In the genomic region with DNA sequence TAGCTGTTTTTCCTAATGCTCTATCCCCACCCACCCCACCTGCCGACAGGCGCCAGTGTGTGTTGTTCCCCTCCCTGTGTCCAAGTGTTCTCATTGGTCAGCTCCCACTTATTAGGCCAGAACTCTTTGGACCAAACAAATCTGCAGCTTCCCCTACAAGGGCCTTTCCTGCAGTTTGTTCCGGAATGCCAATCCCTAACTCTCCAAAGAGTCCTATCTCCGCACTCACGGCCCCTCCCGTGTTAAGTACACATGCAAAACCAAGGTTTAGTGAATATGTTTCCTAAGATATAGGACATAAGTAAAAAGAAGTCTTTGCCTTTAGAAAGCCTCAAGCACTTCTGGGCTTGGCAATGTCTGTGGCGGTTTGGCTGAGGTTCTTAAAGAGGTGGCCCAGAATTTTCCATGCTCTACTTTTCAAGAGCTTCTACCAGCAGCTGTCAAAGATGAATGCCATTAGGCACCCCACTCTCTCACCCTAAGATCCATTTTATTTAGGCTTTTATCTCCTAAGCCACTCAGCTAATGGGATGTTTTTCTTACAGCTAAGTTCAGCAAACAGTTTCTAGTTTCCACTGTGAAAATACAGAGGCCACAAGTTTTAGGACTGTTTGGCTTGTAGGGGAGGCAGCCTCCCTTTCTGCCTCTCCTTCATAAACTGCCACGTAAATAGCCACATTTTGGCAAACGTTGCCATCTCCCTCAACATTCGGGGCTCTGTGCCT, we compare ENCODE assay signal across 8 cellular contexts. TPM values are rescaled to one million over a fixed set of nuclear protein-coding genes. Genes with fewer than 3 reads are reported as not detected.
DNase-seq lines count a peak whose midpoint lies in the region; ATAC-seq lines count a peak whose summit lies in the region.

No MANE protein-coding gene starts in this region.

- peak overlapping the region; percentile 87 for H3K27ac Mint-ChIP-seq in activated CD4-positive, alpha-beta T cell treated with anti-CD3 and anti-CD28 coated beads, Interleukin-2, amount 10 ng/mL, durations not matched to agents 7 days and 5 days
- peak overlapping the region; percentile 85 for H3K27ac Mint-ChIP-seq in activated naive CD8-positive, alpha-beta T cell treated with anti-CD3 and anti-CD28 coated beads for 36 hours

- H3K9me3 ChIP-seq in right cardiac atrium (ENCODE audit: control insufficient read depth, low read length) = no peaks in the 10 kb centered on the region

- CTCF ChIA-PET in activated CD4-positive, alpha-beta T cell treated with anti-CD3 and anti-CD28 coated beads, Interleukin-2, amount 10 ng/mL, durations not matched to agents 7 days and 5 days (lab: Charles Lee) = interaction anchor here (1.2 to 1.5 kb wide), 2 partner anchors 29 to 32 kb away, joined by 3 to 4 read pairs; no protein-coding TSS in a partner anchor

- peaks cover 38% of the 10 kb centered on the region for H3K4me1 Mint-ChIP-seq in activated CD4-positive, alpha-beta T cell treated with anti-CD3 and anti-CD28 coated beads, Interleukin-2, amount 10 ng/mL, durations not matched to agents 7 days and 5 days
- H3K4me1 Mint-ChIP-seq in activated naive CD8-positive, alpha-beta T cell treated with anti-CD3 and anti-CD28 coated beads for 36 hours = peaks cover 39% of the 10 kb centered on the region

- H3K4me3 ChIP-seq in right cardiac atrium (ENCODE audit: low read length) = peak overlapping the region; percentile 85
- peak overlapping the region; percentile 61 to 83 (median 73) for H3K4me3 ChIP-seq in skin epidermis

- no peaks in the 10 kb centered on the region for H3K27me3 ChIP-seq in right cardiac atrium (ENCODE audit: control insufficient read depth, insufficient read depth)

- ATAC-seq in right cardiac atrium = peak; percentile 20 to 31
- ATAC-seq in HG02884 (IDR thresholded peaks at IDR 0.05; ENCODE audit: unreplicated experiment) = no peak
- no peak for ATAC-seq in HG03432 (IDR thresholded peaks at IDR 0.05; ENCODE audit: unreplicated experiment)

- 9% methylated on average over 10 of the region's 10 CpGs for WGBS in right cardiac atrium

- H3K4me3 Mint-ChIP-seq in activated CD4-positive, alpha-beta T cell treated with anti-CD3 and anti-CD28 coated beads, Interleukin-2, amount 10 ng/mL, durations not matched to agents 7 days and 5 days = peak overlapping the region; percentile 83
- H3K4me3 Mint-ChIP-seq in activated naive CD8-positive, alpha-beta T cell treated with anti-CD3 and anti-CD28 coated beads for 36 hours = peak overlapping the region; percentile 82

- peaks cover 20% of the 10 kb centered on the region for H3K36me3 Mint-ChIP-seq in activated CD4-positive, alpha-beta T cell treated with anti-CD3 and anti-CD28 coated beads, Interleukin-2, amount 10 ng/mL, durations not matched to agents 7 days and 5 days (ENCODE audit: low read depth)
- peaks cover 23% of the 10 kb centered on the region for H3K36me3 Mint-ChIP-seq in activated naive CD8-positive, alpha-beta T cell treated with anti-CD3 and anti-CD28 coated beads for 36 hours

- intact Hi-C loops in right cardiac atrium (cut with DNase I) = loop anchor here in 2 of 4 donors (5.0 kb wide), 1 partner anchor 42 kb away; no protein-coding TSS in a partner anchor

- DNase-seq in activated CD4-positive, alpha-beta T cell treated with anti-CD3 and anti-CD28 coated beads, Interleukin-2, amount 10 ng/mL, durations not matched to agents 7 days and 5 days = no peak
- no peak for DNase-seq in activated CD4-positive, alpha-beta T cell treated with anti-CD3 and anti-CD28 coated beads for 1 hour
- no peak for DNase-seq in activated naive CD8-positive, alpha-beta T cell treated with anti-CD3 and anti-CD28 coated beads for 36 hours
- DNase-seq in right cardiac atrium (peak; percentile 29 to 79 (median 65)), SHP77 (lab: John Stamatoyannopoulos, UW) (no peak)

- H3K9me3 Mint-ChIP-seq in activated CD4-positive, alpha-beta T cell treated with anti-CD3 and anti-CD28 coated beads, Interleukin-2, amount 10 ng/mL, durations not matched to agents 7 days and 5 days = no peaks in the 10 kb centered on the region
- H3K9me3 Mint-ChIP-seq in activated naive CD8-positive, alpha-beta T cell treated with anti-CD3 and anti-CD28 coated beads for 36 hours = no peaks in the 10 kb centered on the region

- POLR2A ChIA-PET in activated CD4-positive, alpha-beta T cell treated with anti-CD3 and anti-CD28 coated beads, Interleukin-2, amount 10 ng/mL, durations not matched to agents 7 days and 5 days (lab: Charles Lee) = no interaction called here

- H3K4me1 ChIP-seq in right cardiac atrium (ENCODE audit: control insufficient read depth, insufficient read depth, low read length) = peaks cover 18% of the 10 kb centered on the region

- H3K27ac ChIP-seq in right cardiac atrium (ENCODE audit: low read length) (peak overlapping the region; percentile 92), skin epidermis (peak overlapping the region; percentile 71 to 98 (median 93))

- peaks cover 15% of the 10 kb centered on the region for H3K27me3 Mint-ChIP-seq in activated CD4-positive, alpha-beta T cell treated with anti-CD3 and anti-CD28 coated beads, Interleukin-2, amount 10 ng/mL, durations not matched to agents 7 days and 5 days
- no peaks in the 10 kb centered on the region for H3K27me3 Mint-ChIP-seq in activated naive CD8-positive, alpha-beta T cell treated with anti-CD3 and anti-CD28 coated beads for 36 hours

RNA-seq across cellular contexts. Expression of a gene that starts 1.6 kb away (rescaled TPM):
- 10 to 100 TPM; 97.2 to 97.4 TPM for total RNA-seq in activated CD4-positive, alpha-beta T cell treated with anti-CD3 and anti-CD28 coated beads, Interleukin-2, amount 10 ng/mL, durations not matched to agents 7 days and 5 days
- 10 to 100 TPM; 58.4 to 60.3 TPM for total RNA-seq in activated naive CD8-positive, alpha-beta T cell treated with anti-CD3 and anti-CD28 coated beads for 36 hours
- total RNA-seq in right cardiac atrium = 100 to 1,000 TPM; 619 to 780 (median 669) TPM
- polyA plus RNA-seq in right cardiac atrium = 245 TPM

RNA-seq across cellular contexts. Expression of a gene that starts 34.0 kb away (rescaled TPM):
- total RNA-seq in activated CD4-positive, alpha-beta T cell treated with anti-CD3 and anti-CD28 coated beads, Interleukin-2, amount 10 ng/mL, durations not matched to agents 7 days and 5 days = under 1 TPM; 0.25 to 0.27 TPM
- total RNA-seq in activated naive CD8-positive, alpha-beta T cell treated with anti-CD3 and anti-CD28 coated beads for 36 hours = under 1 TPM in 1 of 2 experiments, not detected in 1; 0.28 TPM
- total RNA-seq in right cardiac atrium = 1 to 10 TPM in 1 of 4 donors, not detected in 3; 1.9 TPM
- polyA plus RNA-seq in right cardiac atrium = not detected

RNA-seq across cellular contexts. Expression of a gene that starts 39.7 kb away (rescaled TPM):
- 10 to 100 TPM; 22.7 to 24.2 TPM for total RNA-seq in activated CD4-positive, alpha-beta T cell treated with anti-CD3 and anti-CD28 coated beads, Interleukin-2, amount 10 ng/mL, durations not matched to agents 7 days and 5 days
- total RNA-seq in activated naive CD8-positive, alpha-beta T cell treated with anti-CD3 and anti-CD28 coated beads for 36 hours = 10 to 100 TPM; 10.1 to 13.2 TPM
- 10 to 100 TPM; 30.2 to 40.8 (median 39.2) TPM for total RNA-seq in right cardiac atrium
- 27.3 TPM for polyA plus RNA-seq in right cardiac atrium

Comparison
In these comparisons a context has a peak if more than half of its experiments do, and no peak if none do; other contexts are left out.
1. DNase-seq: peak in right cardiac atrium (3 of 3); none in activated CD4-positive, alpha-beta T cell treated with anti-CD3 and anti-CD28 coated beads, Interleukin-2, amount 10 ng/mL, durations not matched to agents 7 days and 5 days (single experiment), activated CD4-positive, alpha-beta T cell treated with anti-CD3 and anti-CD28 coated beads for 1 hour (single experiment), activated naive CD8-positive, alpha-beta T cell treated with anti-CD3 and anti-CD28 coated beads for 36 hours (single experiment) and SHP77 (0 of 2).
2. ATAC-seq: peak in right cardiac atrium (2 of 2); none in HG02884 (single experiment) and HG03432 (single experiment).
3. RNA of a gene that starts 1.6 kb away (total RNA-seq): 619 to 780 TPM in right cardiac atrium; 97.2 to 97.4 TPM in activated CD4-positive, alpha-beta T cell treated with anti-CD3 and anti-CD28 coated beads, Interleukin-2, amount 10 ng/mL, durations not matched to agents 7 days and 5 days and 58.4 to 60.3 TPM in activated naive CD8-positive, alpha-beta T cell treated with anti-CD3 and anti-CD28 coated beads for 36 hours; every median in the first group is over 4 times any median in the second.